In genomic region chr12:100267603-100268281, GRCh38 we compare ENCODE assay signal across 8 cellular contexts. TPM values are rescaled to one million over a fixed set of nuclear protein-coding genes. Genes with fewer than 3 reads are reported as not detected.
DNase-seq lines count a peak whose midpoint lies in the region; ATAC-seq and TF ChIP-seq lines count a peak whose summit lies in the region.

No MANE protein-coding gene starts in this region.

- H3K27ac ChIP-seq in gastroesophageal sphincter: peak overlapping the region; percentile 96 to 99 (median 97)

- no peaks in the 10 kb centered on the region for H3K9me3 ChIP-seq in gastroesophageal sphincter

- TF ChIP-seq CTCF in gastroesophageal sphincter (IDR thresholded peaks at IDR 0.05): no peak
- no peak for TF ChIP-seq CTCF in progenitor cell of endocrine pancreas (IDR thresholded peaks at IDR 0.05; ENCODE audit: unreplicated experiment)

- no peak for TF ChIP-seq EP300 in gastroesophageal sphincter (IDR thresholded peaks at IDR 0.05)

- no peaks in the 10 kb centered on the region for H3K9me3 Mint-ChIP-seq in progenitor cell of endocrine pancreas (ENCODE audit: low read depth)

- peak overlapping the region; percentile 95 for H3K27ac Mint-ChIP-seq in progenitor cell of endocrine pancreas

- peaks cover 18% of the 10 kb centered on the region for H3K4me1 Mint-ChIP-seq in progenitor cell of endocrine pancreas (ENCODE audit: low read depth)

- no peaks in the 10 kb centered on the region for H3K36me3 ChIP-seq in gastroesophageal sphincter

- peak overlapping the region; percentile 83 to 98 for H3K4me3 ChIP-seq in gastroesophageal sphincter

- no peak for TF ChIP-seq POLR2A in gastroesophageal sphincter (IDR thresholded peaks at IDR 0.05)

- ATAC-seq in GM21360 (IDR thresholded peaks at IDR 0.05; ENCODE audit: unreplicated experiment): peak; percentile 12
- ATAC-seq in gastroesophageal sphincter: peak; percentile 4

- DNase-seq in DMS79 (lab: John Stamatoyannopoulos, UW) (peak; percentile 48), HT1080 (ENCODE audit: low read depth) (peak; percentile 10), activated T-helper 1 cell treated with Interleukin-2 at 50 U/mL for 16 hours (ENCODE audit: low read depth) (peak; percentile 6), progenitor cell of endocrine pancreas (ENCODE audit: low spot score, unreplicated experiment) (no peak), NCI-H128 (lab: John Stamatoyannopoulos, UW; ENCODE audit: unreplicated experiment) (no peak), NCI-H1694 (lab: John Stamatoyannopoulos, UW) (no peak)

- H3K4me1 ChIP-seq in gastroesophageal sphincter: peaks cover 7 to 55% (median 11%) of the 10 kb centered on the region in 3 donors

- no peaks in the 10 kb centered on the region for H3K27me3 Mint-ChIP-seq in progenitor cell of endocrine pancreas

- no peaks in the 10 kb centered on the region for H3K27me3 ChIP-seq in gastroesophageal sphincter

- no peaks in the 10 kb centered on the region for H3K36me3 Mint-ChIP-seq in progenitor cell of endocrine pancreas (ENCODE audit: insufficient read depth)

- H3K4me3 Mint-ChIP-seq in progenitor cell of endocrine pancreas (ENCODE audit: low read depth): peak overlapping the region; percentile 99

- 0 to 1% methylated on average over 9 of the region's 33 CpGs for WGBS in gastroesophageal sphincter (ENCODE audit: low coverage in 1 of 2), 2 donors

RNA-seq across cellular contexts. Expression of gene SCYL2, which starts 0.8 kb away (rescaled TPM):
- 23.6 and 25.5 TPM in 2 replicates for total RNA-seq in HT1080 (2014; rRNA removed; shearing (Covaris generic))
- polyA plus RNA-seq in HT1080 (2015; cell fraction: cytosol; rRNA removed): 21.9 and 29.6 TPM in 2 replicates
- 38.0 and 49.5 TPM in 2 replicates for polyA plus RNA-seq in HT1080 (2015; cell fraction: nucleus; rRNA removed)
- total RNA-seq in gastroesophageal sphincter: 10 to 100 TPM; 51.0 to 72.8 (median 61.4) TPM
- total RNA-seq in progenitor cell of endocrine pancreas: 68.2 and 73.3 TPM in 2 replicates

RNA-seq across cellular contexts. Expression of gene DEPDC4, which starts 0.9 kb away (rescaled TPM):
- 2.1 and 2.4 TPM in 2 replicates for total RNA-seq in HT1080 (2014; rRNA removed; shearing (Covaris generic))
- 2.3 and 3.6 TPM in 2 replicates for polyA plus RNA-seq in HT1080 (2015; cell fraction: cytosol; rRNA removed)
- 2.8 and 2.9 TPM in 2 replicates for polyA plus RNA-seq in HT1080 (2015; cell fraction: nucleus; rRNA removed)
- total RNA-seq in gastroesophageal sphincter (1 to 10 TPM in 1 of 4 donors, under 1 TPM in 1, not detected in 2; 0.89 to 2.0 TPM), progenitor cell of endocrine pancreas (3.9 and 4.3 TPM in 2 replicates)

Comparison
In these comparisons a context has a peak if more than half of its experiments do, and no peak if none do; other contexts are left out.
1. DNase-seq: peak in DMS79 (single experiment), HT1080 (single experiment) and activated T-helper 1 cell treated with Interleukin-2 at 50 U/mL for 16 hours (single experiment); none in progenitor cell of endocrine pancreas (single experiment), NCI-H128 (single experiment) and NCI-H1694 (single experiment).